ENCODE assay signal across 26 cellular contexts in genomic region chr3:147195896-147196295, GRCh38.
"Had no signal": no experiment of that assay in that cellular context is flagged by ENCODE, and none has a peak within 500 bp of the region (broad histone marks: within the 10 kb centered on the region; RNA-seq: fewer than 3 reads in every experiment).

No MANE protein-coding gene starts in this region.

- H3K27ac ChIP-seq: brain microvascular endothelial cell, coronary artery, left lung, right atrium auricular region, transverse colon, uterus, WERI-Rb-1 had no signal

- H3K27me3 Mint-ChIP-seq: activated CD4-positive, alpha-beta memory T cell treated with anti-CD3 and anti-CD28 coated beads for 36 hours; activated naive CD8-positive, alpha-beta T cell treated with anti-CD3 and anti-CD28 coated beads, Interleukin-2, amount 10 ng/mL, durations not matched to agents 7 days and 5 days; activated T-helper 17 cell treated with anti-CD3 and anti-CD28 coated beads, Interleukin-2, amount 50 U/mL, for 72 hours had no signal

- DNase-seq: activated CD4-positive, alpha-beta memory T cell treated with anti-CD3 and anti-CD28 coated beads for 36 hours; activated naive CD4-positive, alpha-beta T cell treated with Interleukin-2 at 50 U/mL for 16 hours; activated naive CD8-positive, alpha-beta T cell treated with anti-CD3 and anti-CD28 coated beads, Interleukin-2, amount 10 ng/mL, durations not matched to agents 7 days and 5 days; activated T-cell treated with anti-CD3 and anti-CD28 coated beads for 4 hours; brain microvascular endothelial cell; central memory CD4-positive, alpha-beta T cell; erythroblast; hypothalamus; left lung; midbrain; nephron progenitor cell; nucleus accumbens; stimulated activated CD4-positive, alpha-beta T cell treated with anti-CD3 and anti-CD28 coated beads, Interleukin-2, amount 100 ng/mL, for 24 hours; stimulated activated naive CD4-positive, alpha-beta T cell treated with Interleukin-2 at 50 U/mL for 16 hours; substantia nigra; SW 1271; T-helper 2 cell; transverse colon; uterus; WERI-Rb-1 had no signal

- H3K9me3 Mint-ChIP-seq: activated T-helper 17 cell treated with anti-CD3 and anti-CD28 coated beads, Interleukin-2, amount 50 U/mL, for 72 hours had no signal

- H3K4me1 ChIP-seq: left lung, right atrium auricular region, transverse colon, uterus had no signal

- ATAC-seq: activated T-helper 17 cell treated with anti-CD3 and anti-CD28 coated beads, Interleukin-2, amount 50 U/mL, for 72 hours; left lung had no signal

- H3K36me3 ChIP-seq: brain microvascular endothelial cell, left lung, right atrium auricular region, transverse colon, uterus, WERI-Rb-1 had no signal

- H3K4me3 ChIP-seq: coronary artery, left lung, right atrium auricular region, transverse colon, uterus had no signal

- FAIRE-seq: endometrium, frontal cortex, keratinocyte had no signal

- H3K4me3 Mint-ChIP-seq: activated CD4-positive, alpha-beta memory T cell treated with anti-CD3 and anti-CD28 coated beads for 36 hours; activated naive CD8-positive, alpha-beta T cell treated with anti-CD3 and anti-CD28 coated beads, Interleukin-2, amount 10 ng/mL, durations not matched to agents 7 days and 5 days; activated T-helper 17 cell treated with anti-CD3 and anti-CD28 coated beads, Interleukin-2, amount 50 U/mL, for 72 hours; nephron progenitor cell had no signal

- H3K4me1 Mint-ChIP-seq: activated naive CD8-positive, alpha-beta T cell treated with anti-CD3 and anti-CD28 coated beads, Interleukin-2, amount 10 ng/mL, durations not matched to agents 7 days and 5 days; activated T-helper 17 cell treated with anti-CD3 and anti-CD28 coated beads, Interleukin-2, amount 50 U/mL, for 72 hours; nephron progenitor cell had no signal

- H3K27ac Mint-ChIP-seq: activated CD4-positive, alpha-beta memory T cell treated with anti-CD3 and anti-CD28 coated beads for 36 hours; activated naive CD8-positive, alpha-beta T cell treated with anti-CD3 and anti-CD28 coated beads, Interleukin-2, amount 10 ng/mL, durations not matched to agents 7 days and 5 days; activated T-helper 17 cell treated with anti-CD3 and anti-CD28 coated beads, Interleukin-2, amount 50 U/mL, for 72 hours; nephron progenitor cell had no signal

- H3K36me3 Mint-ChIP-seq: activated CD4-positive, alpha-beta memory T cell treated with anti-CD3 and anti-CD28 coated beads for 36 hours; activated naive CD8-positive, alpha-beta T cell treated with anti-CD3 and anti-CD28 coated beads, Interleukin-2, amount 10 ng/mL, durations not matched to agents 7 days and 5 days had no signal

- H3K27me3 ChIP-seq: brain microvascular endothelial cell, left lung, right atrium auricular region, transverse colon had no signal

- H3K9me3 ChIP-seq: left lung, uterus had no signal
